Comparison of ENCODE assay signal across 1 cellular context in genomic region chr17:7859028-7859427, GRCh38.
TF ChIP-seq lines count a peak whose summit lies in the region.

No MANE protein-coding gene starts in this region.

TF ChIP-seq in endothelial cell of umbilical vein, 7 proteins besides CTCF, POLR2A, EP300 and RAD21:
- TF ChIP-seq MYC (IDR thresholded peaks at IDR 0.05; ENCODE audit: low read depth, low read length) (no peak), JUN (IDR thresholded peaks at IDR 0.05; ENCODE audit: borderline replicate concordance, insufficient read depth, insufficient read length, low read depth) (no peak)
